In genomic region chr18:12791631-12792030, GRCh38 we compare ENCODE assay signal across 34 cellular contexts.
"Had no signal": no experiment of that assay in that cellular context is flagged by ENCODE, and none has a peak within 500 bp of the region (broad histone marks: within the 10 kb centered on the region; RNA-seq: fewer than 3 reads in every experiment).

No MANE protein-coding gene starts in this region.

- DNase-seq: activated CD4-positive, alpha-beta memory T cell treated with anti-CD3 and anti-CD28 coated beads for 36 hours; activated effector memory CD4-positive, alpha-beta T cell treated with anti-CD3 and anti-CD28 coated beads, Interleukin-2, amount 50 U/mL, for 16 hours; activated naive CD4-positive, alpha-beta T cell; activated T-cell treated with anti-CD3 and anti-CD28 coated beads, Interleukin-2, amount 50 U/mL, for 1 hour; activated T-cell treated with anti-CD3 and anti-CD28 coated beads, Interleukin-2, amount 50 U/mL, for 72 hours; amniotic stem cell; aorta; brain microvascular endothelial cell; central memory CD4-positive, alpha-beta T cell; Kasumi-1; KG1; MG63; NCI-H1092; NCI-H1436 treated with DMSO at 0.1 percent for 48 hours; NCI-H187; NCI-H2029 treated with DMSO at 0.1 percent for 48 hours; NCI-H2107; NCI-H2171; NCI-H510A; NCI-H526; NCI-H748 treated with DMSO at 0.1 percent for 48 hours; NK-92 treated with Interleukin-12 subunit alpha and Interleukin-12 subunit beta, amount 100 ng/mL, for 24 hours; PC-3; Peyer's patch; RPMI8226; SHP77 treated with DMSO at 0.1 percent for 48 hours; T-cell; T-helper 17 cell; T1000 had no signal

- FAIRE-seq: colon had no signal

- H3K36me3 Mint-ChIP-seq: activated naive CD4-positive, alpha-beta T cell treated with anti-CD3 and anti-CD28 coated beads, Interleukin-2, amount 50 U/mL, for 72 hours had no signal

- H3K4me1 Mint-ChIP-seq: activated T-helper 17 cell treated with anti-CD3 and anti-CD28 coated beads, Interleukin-2, amount 50 U/mL, for 72 hours; IgD-negative memory B cell; T-cell; T-helper 17 cell had no signal

- H3K9me3 Mint-ChIP-seq: activated CD4-positive, alpha-beta memory T cell treated with anti-CD3 and anti-CD28 coated beads for 36 hours; activated naive CD4-positive, alpha-beta T cell treated with anti-CD3 and anti-CD28 coated beads, Interleukin-2, amount 50 U/mL, for 72 hours; activated T-cell treated with anti-CD3 and anti-CD28 coated beads, Interleukin-2, amount 50 U/mL, for 72 hours; activated T-helper 17 cell treated with anti-CD3 and anti-CD28 coated beads, Interleukin-2, amount 50 U/mL, for 72 hours; IgD-negative memory B cell; T-cell had no signal

- H3K4me1 ChIP-seq: Peyer's patch had no signal

- H3K27ac ChIP-seq: brain microvascular endothelial cell, Peyer's patch had no signal

- H3K4me3 Mint-ChIP-seq: activated CD4-positive, alpha-beta memory T cell treated with anti-CD3 and anti-CD28 coated beads for 36 hours; activated T-cell treated with anti-CD3 and anti-CD28 coated beads, Interleukin-2, amount 50 U/mL, for 72 hours; activated T-helper 17 cell treated with anti-CD3 and anti-CD28 coated beads, Interleukin-2, amount 50 U/mL, for 72 hours; IgD-negative memory B cell; T-cell had no signal

- ATAC-seq: activated T-helper 17 cell treated with anti-CD3 and anti-CD28 coated beads, Interleukin-2, amount 50 U/mL, for 72 hours; PC-3; SK-N-SH treated with all-trans-retinoic acid at 6 μM for 48 hours; T-cell; T-helper 17 cell had no signal

- H3K4me3 ChIP-seq: MG63, Peyer's patch had no signal

- H3K27ac Mint-ChIP-seq: activated CD4-positive, alpha-beta memory T cell treated with anti-CD3 and anti-CD28 coated beads for 36 hours; activated naive CD4-positive, alpha-beta T cell treated with anti-CD3 and anti-CD28 coated beads, Interleukin-2, amount 50 U/mL, for 72 hours; activated T-cell treated with anti-CD3 and anti-CD28 coated beads, Interleukin-2, amount 50 U/mL, for 72 hours; activated T-helper 17 cell treated with anti-CD3 and anti-CD28 coated beads, Interleukin-2, amount 50 U/mL, for 72 hours; IgD-negative memory B cell; T-cell; T-helper 17 cell had no signal

- H3K9me3 ChIP-seq: MG63, Peyer's patch had no signal

- H3K27me3 Mint-ChIP-seq: activated CD4-positive, alpha-beta memory T cell treated with anti-CD3 and anti-CD28 coated beads for 36 hours; activated T-helper 17 cell treated with anti-CD3 and anti-CD28 coated beads, Interleukin-2, amount 50 U/mL, for 72 hours; IgD-negative memory B cell; T-cell; T-helper 17 cell had no signal

- H3K27me3 ChIP-seq: brain microvascular endothelial cell, MG63, Peyer's patch had no signal
